In genomic region chr12:6092784-6093722, GRCh38 we compare ENCODE assay signal across 8 cellular contexts. TPM values are rescaled to one million over a fixed set of nuclear protein-coding genes. Genes with fewer than 3 reads are reported as not detected.
DNase-seq lines count a peak whose midpoint lies in the region; ATAC-seq, FAIRE-seq and TF ChIP-seq lines count a peak whose summit lies in the region.
"Had no signal": no experiment of that assay in that cellular context is flagged by ENCODE, and none has a peak within 500 bp of the region (broad histone marks: within the 10 kb centered on the region; RNA-seq: fewer than 3 reads in every experiment).

No MANE protein-coding gene starts in this region.

- H3K4me3 Mint-ChIP-seq in activated naive CD8-positive, alpha-beta T cell treated with anti-CD3 and anti-CD28 coated beads, Interleukin-2, amount 50 U/mL, for 24 hours = no peak overlapping the region
- H3K4me3 Mint-ChIP-seq: natural killer cell treated with Interleukin-12 subunit alpha and Interleukin-12 subunit beta and Interleukin-15 and Interleukin-18, amount 100 ng/mL, for 72 hours had no signal

- peaks cover 0 to 26% of the 10 kb centered on the region in 2 donors for H3K4me1 ChIP-seq in thyroid gland

- no peaks in the 10 kb centered on the region for H3K36me3 Mint-ChIP-seq in activated naive CD8-positive, alpha-beta T cell treated with anti-CD3 and anti-CD28 coated beads, Interleukin-2, amount 50 U/mL, for 24 hours (ENCODE audit: low read depth)
- H3K36me3 Mint-ChIP-seq: natural killer cell treated with Interleukin-12 subunit alpha and Interleukin-12 subunit beta and Interleukin-15 and Interleukin-18, amount 100 ng/mL, for 72 hours had no signal

- no peak for TF ChIP-seq POLR2A in thyroid gland (IDR thresholded peaks at IDR 0.05)

- H3K4me3 ChIP-seq in thyroid gland (replicated peaks in 1 of 3) = no peak overlapping the region

- TF ChIP-seq CTCF in thyroid gland (IDR thresholded peaks at IDR 0.05) (no peak), D721Med (IDR thresholded peaks at IDR 0.05; ENCODE audit: insufficient read depth, missing control alignments) (no peak), GM10266 (IDR thresholded peaks at IDR 0.05; ENCODE audit: control insufficient read depth, insufficient read depth, low read depth, missing control alignments) (no peak)

- H3K27ac ChIP-seq in thyroid gland = no peak overlapping the region

- peaks cover 25% of the 10 kb centered on the region for H3K27me3 Mint-ChIP-seq in activated naive CD8-positive, alpha-beta T cell treated with anti-CD3 and anti-CD28 coated beads, Interleukin-2, amount 50 U/mL, for 24 hours

- no peaks in the 10 kb centered on the region for H3K9me3 ChIP-seq in thyroid gland

- H3K9me3 Mint-ChIP-seq in activated naive CD8-positive, alpha-beta T cell treated with anti-CD3 and anti-CD28 coated beads, Interleukin-2, amount 50 U/mL, for 24 hours = no peaks in the 10 kb centered on the region
- H3K9me3 Mint-ChIP-seq: natural killer cell treated with Interleukin-12 subunit alpha and Interleukin-12 subunit beta and Interleukin-15 and Interleukin-18, amount 100 ng/mL, for 72 hours had no signal

- H3K27ac Mint-ChIP-seq in activated naive CD8-positive, alpha-beta T cell treated with anti-CD3 and anti-CD28 coated beads, Interleukin-2, amount 50 U/mL, for 24 hours = no peak overlapping the region
- H3K27ac Mint-ChIP-seq: natural killer cell treated with Interleukin-12 subunit alpha and Interleukin-12 subunit beta and Interleukin-15 and Interleukin-18, amount 100 ng/mL, for 72 hours had no signal

- intact Hi-C loops in thyroid gland (cut with DNase I) = no loop called here

- DNase-seq in HT-29 (ENCODE audit: low spot score) = peak; percentile 94
- DNase-seq in activated naive CD8-positive, alpha-beta T cell treated with anti-CD3 and anti-CD28 coated beads, Interleukin-2, amount 50 U/mL, for 24 hours = no peak
- peak; percentile 87 for DNase-seq in hepatic stellate cell (ENCODE audit: low spot score)
- DNase-seq in thyroid gland = peak; percentile 71 to 87
- DNase-seq in D721Med (ENCODE audit: insufficient read length, low spot score) = no peak
- DNase-seq in stimulated activated CD4-positive, alpha-beta T cell treated with anti-CD3 and anti-CD28 coated beads, Interleukin-2, amount 100 ng/mL, for 48 hours = no peak
- DNase-seq in GM10266 (ENCODE audit: extremely low spot score) = no peak

- no peaks in the 10 kb centered on the region for H3K27me3 ChIP-seq in thyroid gland

- no peaks in the 10 kb centered on the region for H3K36me3 ChIP-seq in thyroid gland

- ATAC-seq in activated naive CD8-positive, alpha-beta T cell treated with anti-CD3 and anti-CD28 coated beads, Interleukin-2, amount 50 U/mL, for 24 hours = peak; percentile 51

- WGBS in thyroid gland, 2 donors = 73 to 79% methylated on average over 9 of the region's 9 CpGs

- no peak for FAIRE-seq in D721Med (lab: Jason Lieb, UNC)

- peaks cover 1% of the 10 kb centered on the region for H3K4me1 Mint-ChIP-seq in activated naive CD8-positive, alpha-beta T cell treated with anti-CD3 and anti-CD28 coated beads, Interleukin-2, amount 50 U/mL, for 24 hours

RNA-seq across cellular contexts. Expression of gene VWF, which starts 31.4 kb away (rescaled TPM):
- under 0.01 TPM in 1 of 2 replicates, not detected in the other for total RNA-seq in HT-29 (2014; rRNA removed; shearing (Covaris generic))
- total RNA-seq in thyroid gland = 100 to 1,000 TPM in 2 of 4 donors, 10 to 100 TPM in 2; 54.3 to 169 (median 98.5) TPM
- total RNA-seq: natural killer cell treated with Interleukin-12 subunit alpha and Interleukin-12 subunit beta and Interleukin-15 and Interleukin-18, amount 100 ng/mL, for 72 hours had no signal

Comparison
In these comparisons a context has a peak if more than half of its experiments do, and no peak if none do; other contexts are left out.
1. DNase-seq: peak in HT-29 (single experiment), hepatic stellate cell (single experiment) and thyroid gland (2 of 2); none in activated naive CD8-positive, alpha-beta T cell treated with anti-CD3 and anti-CD28 coated beads, Interleukin-2, amount 50 U/mL, for 24 hours (single experiment), D721Med (single experiment), stimulated activated CD4-positive, alpha-beta T cell treated with anti-CD3 and anti-CD28 coated beads, Interleukin-2, amount 100 ng/mL, for 48 hours (0 of 2) and GM10266 (single experiment).
2. RNA of gene VWF, which starts 31.4 kb away (total RNA-seq): 54.3 to 169 TPM in thyroid gland; under 0.01 TPM in HT-29; every median in the first group is over 10 times any median in the second.